In genomic region chr15:65868546-65869126, GRCh38 we compare ENCODE assay signal across 1 cellular context.
TF ChIP-seq lines count a peak whose summit lies in the region.

No MANE protein-coding gene starts in this region.

TF ChIP-seq in SK-N-SH treated with all-trans-retinoic acid at 6 μM for 48 hours, 23 proteins besides CTCF, POLR2A, EP300 and RAD21 (continued from another document):
- TF ChIP-seq TSHZ2 (CRISPR knock-in tag; IDR thresholded peaks at IDR 0.05) (no peak), TOX (CRISPR knock-in tag; IDR thresholded peaks at IDR 0.05; ENCODE audit: borderline replicate concordance) (no peak), POU6F1 (CRISPR knock-in tag; IDR thresholded peaks at IDR 0.05; ENCODE audit: borderline replicate concordance, low read depth) (no peak), ZFP3 (CRISPR knock-in tag; IDR thresholded peaks at IDR 0.05) (no peak), OSR1 (CRISPR knock-in tag; IDR thresholded peaks at IDR 0.05) (no peak), TCF4 (CRISPR knock-in tag; IDR thresholded peaks at IDR 0.05; ENCODE audit: borderline replicate concordance) (no peak), ESRRG (CRISPR knock-in tag; IDR thresholded peaks at IDR 0.05) (no peak), ZC3H10 (CRISPR knock-in tag; IDR thresholded peaks at IDR 0.05) (no peak), SNAI2 (CRISPR knock-in tag; IDR thresholded peaks at IDR 0.05) (no peak), CREB5 (CRISPR knock-in tag; IDR thresholded peaks at IDR 0.05; ENCODE audit: low read depth) (no peak)
